In the genomic region with DNA sequence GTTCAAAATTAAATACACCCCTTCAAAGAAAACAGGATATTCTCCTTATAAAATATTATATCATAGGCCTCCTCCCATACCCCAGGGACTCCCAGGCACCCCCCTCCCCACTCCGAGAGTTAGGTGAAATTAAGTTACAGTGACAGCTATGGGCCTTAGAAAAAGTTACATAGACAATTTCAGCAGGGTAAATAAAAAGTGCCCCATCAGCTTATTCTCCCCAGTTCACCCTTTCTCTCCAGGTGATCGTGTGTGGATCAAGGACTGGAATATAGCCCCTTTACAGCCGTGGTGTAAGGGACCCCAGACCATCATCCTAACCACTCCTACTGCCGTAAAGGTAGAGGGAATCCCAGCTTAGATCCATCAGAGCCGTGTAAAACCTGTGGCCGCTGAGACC, we compare ENCODE assay signal across 1 cellular context.
TF ChIP-seq lines count a peak whose summit lies in the region.

No MANE protein-coding gene starts in this region.

TF ChIP-seq in HepG2, 621 proteins besides CTCF, POLR2A, EP300 and RAD21:
- TF ChIP-seq LRRFIP1 (CRISPR knock-in tag; conservative IDR thresholded peaks at IDR 0.05) (no peak), ZSCAN25 (CRISPR knock-in tag; IDR thresholded peaks at IDR 0.05) (no peak), ZFP1 (CRISPR knock-in tag; IDR thresholded peaks at IDR 0.05) (no peak), ELF1 (CRISPR knock-in tag; IDR thresholded peaks at IDR 0.05) (no peak), MAFK (conservative IDR thresholded peaks at IDR 0.05 in 1 of 2, IDR thresholded peaks at IDR 0.05 in 1 of 2; ENCODE audit: low read length in 2 of 2) (peak; percentile 46 to 63; a peak in 3 of 4 replicates), MAFF (IDR thresholded peaks at IDR 0.05; ENCODE audit: low read depth, low read length) (0 out of 2 replicates have a peak, but pooled peaks have one; percentile 18), AGO1 (IDR thresholded peaks at IDR 0.05; ENCODE audit: low read depth, low read length, poor library complexity, severe bottlenecking) (no peak)
